In the genomic region with DNA sequence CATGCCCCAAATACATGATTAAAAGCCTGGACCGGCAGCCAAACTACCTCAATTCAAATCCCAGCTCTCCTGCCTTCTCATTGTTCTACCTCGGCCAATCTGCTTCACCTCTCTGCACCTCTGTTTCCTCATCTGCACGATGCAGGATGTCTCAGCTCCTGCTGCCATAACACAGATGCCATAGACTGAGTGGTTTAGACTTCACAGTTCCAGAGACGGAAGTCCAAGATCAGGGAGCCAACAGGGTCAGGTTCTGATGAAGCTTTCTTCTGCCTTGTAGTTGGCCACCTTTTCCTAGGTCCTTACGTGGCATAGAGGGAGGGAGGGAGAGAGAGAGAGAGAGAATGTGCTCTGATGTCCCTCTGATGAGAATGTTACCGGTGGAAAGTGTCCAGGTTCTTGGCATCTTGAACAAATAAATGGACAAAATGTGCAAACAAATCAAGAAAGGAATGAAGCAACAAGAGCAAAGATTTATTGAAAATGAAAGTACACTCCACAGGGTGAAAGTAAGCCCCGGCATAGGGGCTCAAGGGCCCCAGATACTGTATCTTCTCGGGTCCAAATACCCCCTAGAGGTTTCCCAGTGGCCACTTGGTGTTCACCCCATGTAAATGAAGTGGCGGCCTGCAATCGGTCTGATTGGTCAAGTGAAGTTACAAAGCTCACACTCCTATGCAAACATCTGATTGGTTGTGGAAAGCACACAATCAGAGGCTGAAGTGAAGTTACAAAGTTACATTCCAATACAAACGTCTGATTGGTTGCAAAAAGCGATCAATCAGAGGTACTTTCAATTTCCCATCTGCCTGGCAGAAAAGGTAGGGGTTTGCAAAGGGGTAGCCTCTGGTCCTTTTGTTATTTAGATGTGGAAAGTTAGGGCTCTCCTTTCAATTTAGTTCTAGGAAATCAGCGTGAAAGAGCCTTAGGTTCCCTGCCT, we compare ENCODE assay signal across 22 cellular contexts. TPM values are rescaled to one million over a fixed set of nuclear protein-coding genes. Genes with fewer than 3 reads are reported as not detected.
DNase-seq lines count a peak whose midpoint lies in the region; ATAC-seq, FAIRE-seq and TF ChIP-seq lines count a peak whose summit lies in the region.
"Had no signal": no experiment of that assay in that cellular context is flagged by ENCODE, and none has a peak within 500 bp of the region (broad histone marks: within the 10 kb centered on the region; RNA-seq: fewer than 3 reads in every experiment).

No MANE protein-coding gene starts in this region.

- no peak overlapping the region for H3K4me3 Mint-ChIP-seq in GM23338
- H3K4me3 Mint-ChIP-seq in endodermal cell: no peak overlapping the region
- H3K4me3 Mint-ChIP-seq: CD4-positive, alpha-beta T cell had no signal

- no peak for FAIRE-seq in endothelial cell of umbilical vein (lab: Jason Lieb, UNC)
- peak; percentile 91 for FAIRE-seq in HepG2 (lab: Jason Lieb, UNC)
- FAIRE-seq: A204.1 had no signal

- H3F3A ChIP-seq in GM23338 (replicated peaks; ENCODE audit: low read depth): no peaks in the 10 kb centered on the region

- H2BK120ac ChIP-seq in trophoblast cell (ENCODE audit: insufficient read depth, low read length, poor library complexity): no peak overlapping the region

- no peaks in the 10 kb centered on the region for H3K9me1 ChIP-seq in endothelial cell of umbilical vein (replicated peaks; ENCODE audit: control insufficient read depth, extremely low read depth, insufficient read depth, low read length)

- no peak overlapping the region for H4K91ac ChIP-seq in trophoblast cell (ENCODE audit: low read depth, low read length)

- H2AFZ ChIP-seq in GM23338 (no peak overlapping the region), endothelial cell of umbilical vein (ENCODE audit: low read depth, low read length) (peak overlapping the region; percentile 54), HepG2 (ENCODE audit: low read length) (peak overlapping the region; percentile 78), trophoblast cell (ENCODE audit: insufficient read depth, low read length, poor library complexity) (no peak overlapping the region)
- H2AFZ ChIP-seq: GM23248 had no signal

- H3K4ac ChIP-seq in trophoblast cell (ENCODE audit: low read depth, low read length): no peak overlapping the region

- H3K27ac ChIP-seq in GM23338 (ENCODE audit: low read depth) (no peak overlapping the region), endothelial cell of umbilical vein (ENCODE audit: insufficient read depth, low read depth, low read length) (no peak overlapping the region), HepG2 (ENCODE audit: extremely low read length, insufficient read depth, low read length) (peak overlapping the region; percentile 78), endodermal cell (ENCODE audit: low read depth, low read length) (no peak overlapping the region), trophoblast cell (ENCODE audit: low read depth, low read length) (no peak overlapping the region)
- H3K27ac ChIP-seq: GM23248, KMS-11 had no signal

- H2BK5ac ChIP-seq in trophoblast cell (ENCODE audit: low read depth, low read length, poor library complexity): no peak overlapping the region

- H3K9me3 Mint-ChIP-seq in GM23338 (peaks cover 58% of the 10 kb centered on the region), endodermal cell (peaks cover 53% of the 10 kb centered on the region)

- peak; percentile 87 for DNase-seq in GM23338 (ENCODE audit: low spot score)
- DNase-seq in NT2/D1 (ENCODE audit: low read depth, low spot score): peak; percentile 48
- peak; percentile 72 for DNase-seq in endothelial cell of umbilical vein (ENCODE audit: low read depth, low spot score)
- DNase-seq in HepG2 (ENCODE audit: low spot score): peak; percentile 87
- DNase-seq in endodermal cell: no peak
- no peak for DNase-seq in trophoblast cell
- DNase-seq: CD4-positive, alpha-beta T cell; DMS153; GF-D8; GM23248; NCI-H1436; NCI-H2029; NCI-H2171; NCI-H446; NCI-H69; NK-92 treated with Interleukin-12 subunit alpha and Interleukin-12 subunit beta, amount 100 ng/mL, for 24 hours; RPMI8226; SHP77 treated with DMSO at 0.1 percent for 48 hours had no signal

- H3K36me3 ChIP-seq in GM23338 (ENCODE audit: insufficient read depth): no peaks in the 10 kb centered on the region
- H3K36me3 ChIP-seq in NT2/D1 (ENCODE audit: insufficient read depth, insufficient read length, low read length): no peaks in the 10 kb centered on the region
- no peaks in the 10 kb centered on the region for H3K36me3 ChIP-seq in endothelial cell of umbilical vein (ENCODE audit: control insufficient read depth in 2 of 2, extremely low read depth in 1 of 2, insufficient read depth in 2 of 2, low read length in 2 of 2)
- no peaks in the 10 kb centered on the region for H3K36me3 ChIP-seq in HepG2 (replicated peaks in 1 of 2; ENCODE audit: control insufficient read depth in 1 of 2, insufficient read depth in 2 of 2, low read length in 2 of 2)
- H3K36me3 ChIP-seq in endodermal cell (ENCODE audit: control insufficient read depth, insufficient read depth, low read length): no peaks in the 10 kb centered on the region
- H3K36me3 ChIP-seq in trophoblast cell (ENCODE audit: control insufficient read depth in 1 of 2, insufficient read depth in 2 of 2, low read length in 2 of 2): no peaks in the 10 kb centered on the region

- H3K14ac ChIP-seq in trophoblast cell (ENCODE audit: low read length): no peak overlapping the region

- POLR2A ChIA-PET in endothelial cell of umbilical vein (lab: Charles Lee) (no interaction called here), HepG2 (lab: Yijun Ruan, JAX) (interaction anchor here (0.6 to 1.9 kb wide), 13 partner anchors 9 to 415 kb away, joined by 3 to 11 read pairs (median 4); partner anchors contain the start of gene BANP)

- TF ChIP-seq EP300 in HepG2 (IDR thresholded peaks at IDR 0.05; ENCODE audit: low read depth in 2 of 2, low read length in 2 of 2): peak in 1 of 2 experiments; percentile 28; a peak in 1 of 4 replicates
- TF ChIP-seq EP300 in HepG2 (CRISPR knock-in tag; IDR thresholded peaks at IDR 0.05; ENCODE audit: borderline replicate concordance): no peak

- in situ Hi-C loops in HepG2 (cut with HindIII; ENCODE audit: extremely low pct_ligation_motif_present, low pct_unique_long_range_greater_than_20kb): no loop called here

- no peaks in the 10 kb centered on the region for H3K27me3 ChIP-seq in GM23338 (ENCODE audit: insufficient read depth)
- H3K27me3 ChIP-seq in NT2/D1 (ENCODE audit: insufficient read depth, insufficient read length): no peaks in the 10 kb centered on the region
- H3K27me3 ChIP-seq in endothelial cell of umbilical vein (ENCODE audit: control insufficient read depth in 2 of 2, insufficient read depth in 2 of 2, low read length in 2 of 2): peaks cover 0 to 4% of the 10 kb centered on the region in 2 experiments
- H3K27me3 ChIP-seq in HepG2 (ENCODE audit: control insufficient read depth in 1 of 2, insufficient read depth in 2 of 2, low read length in 2 of 2): peaks cover 7 to 18% of the 10 kb centered on the region in 2 experiments
- H3K27me3 ChIP-seq in endodermal cell (ENCODE audit: control insufficient read depth, insufficient read depth, low read length, poor library complexity, severe bottlenecking): no peaks in the 10 kb centered on the region
- H3K27me3 ChIP-seq in trophoblast cell (ENCODE audit: insufficient read depth, low read length): no peaks in the 10 kb centered on the region

- peak; percentile 72 for ATAC-seq in GM23338
- ATAC-seq in HepG2: peak; percentile 86
- no peak for ATAC-seq in HG03135 (IDR thresholded peaks at IDR 0.05; ENCODE audit: unreplicated experiment)
- ATAC-seq in GM21619 (IDR thresholded peaks at IDR 0.05; ENCODE audit: unreplicated experiment): no peak

- H3K27ac Mint-ChIP-seq in GM23338 (no peak overlapping the region), endodermal cell (no peak overlapping the region)
- H3K27ac Mint-ChIP-seq: CD4-positive, alpha-beta T cell had no signal

- no peak for TF ChIP-seq POLR2A in endothelial cell of umbilical vein (IDR thresholded peaks at IDR 0.05; ENCODE audit: low read depth, low read length)
- peak in 1 of 2 experiments; percentile 23; a peak in 1 of 4 replicates for TF ChIP-seq POLR2A in HepG2 (IDR thresholded peaks at IDR 0.05; ENCODE audit: insufficient read depth in 1 of 2, low read depth in 2 of 2, low read length in 2 of 2)

- H3K9me3 ChIP-seq in NT2/D1 (ENCODE audit: insufficient read depth, low read length): peaks cover 58% of the 10 kb centered on the region
- no peaks in the 10 kb centered on the region for H3K9me3 ChIP-seq in endothelial cell of umbilical vein (replicated peaks; ENCODE audit: control insufficient read depth, insufficient read depth, low read length)
- H3K9me3 ChIP-seq in HepG2 (ENCODE audit: low read length): peaks cover 29% of the 10 kb centered on the region
- peaks cover 12% of the 10 kb centered on the region for H3K9me3 ChIP-seq in endodermal cell (ENCODE audit: control insufficient read depth, low read length)
- H3K9me3 ChIP-seq in trophoblast cell (ENCODE audit: insufficient read depth, low read depth, low read length): peaks cover 18% of the 10 kb centered on the region

- H3K4me1 Mint-ChIP-seq in GM23338 (peaks cover 22% of the 10 kb centered on the region), endodermal cell (no peaks in the 10 kb centered on the region)

- peaks cover 2% of the 10 kb centered on the region for H3K27me3 Mint-ChIP-seq in GM23338 (ENCODE audit: insufficient read depth, low read depth, poor library complexity)
- peaks cover 14% of the 10 kb centered on the region for H3K27me3 Mint-ChIP-seq in endodermal cell (ENCODE audit: insufficient read depth)

- H4K12ac ChIP-seq in trophoblast cell (ENCODE audit: low read depth, low read length): no peak overlapping the region

- H4K8ac ChIP-seq in trophoblast cell (ENCODE audit: low read depth, low read length): no peak overlapping the region

- no peak for TF ChIP-seq CTCF in GM23338 (conservative IDR thresholded peaks at IDR 0.05; ENCODE audit: low read depth in 2 of 2)
- TF ChIP-seq CTCF in endothelial cell of umbilical vein (IDR thresholded peaks at IDR 0.05; ENCODE audit: extremely low read depth in 1 of 2, insufficient read depth in 1 of 2, low read depth in 1 of 2, low read length in 2 of 2): no peak
- 0 out of 2 replicates have a peak, but pooled peaks have one; percentile 16 for TF ChIP-seq CTCF in HepG2 (CRISPR knock-in tag; IDR thresholded peaks at IDR 0.05)
- TF ChIP-seq CTCF in endodermal cell (conservative IDR thresholded peaks at IDR 0.05): no peak

- TF ChIP-seq RAD21 in HepG2 (CRISPR knock-in tag; IDR thresholded peaks at IDR 0.05): peak; percentile 15; the same call in 1 of the 2 replicates

- H3K4me2 ChIP-seq in GM23338 (no peak overlapping the region), endothelial cell of umbilical vein (ENCODE audit: insufficient read depth, low read length) (no peak overlapping the region), HepG2 (ENCODE audit: low read depth, low read length) (peak overlapping the region; percentile 97), trophoblast cell (ENCODE audit: low read length) (no peak overlapping the region)
- H3K4me2 ChIP-seq: KMS-11 had no signal

- H3K79me1 ChIP-seq in trophoblast cell (ENCODE audit: low read length): no peaks in the 10 kb centered on the region

- WGBS in HepG2 (ENCODE audit: low lambda C conversion rate): 3% methylated on average over 13 of the region's 13 CpGs
- 78% methylated on average over 11 to 13 of the region's 13 CpGs for WGBS in endodermal cell (ENCODE audit: insufficient coverage in 1 of 2, insufficient read length in 1 of 2), 2 experiments
- no CpG with 5 or more reads among the region's 13 CpGs for whole genome bisulfite sequencing in trophoblast cell (ENCODE audit: extremely low coverage, insufficient coverage, insufficient read length)

- no peak overlapping the region for H2AK5ac ChIP-seq in trophoblast cell (ENCODE audit: low read length)

- dilution Hi-C loops in endothelial cell of umbilical vein (cut with MboI; ENCODE audit: extremely low pct_ligation_motif_present, low sequenced_read_pairs): no loop called here

- H3K4me1 ChIP-seq in GM23338 (ENCODE audit: insufficient read depth): peaks cover 8% of the 10 kb centered on the region; the same call in 1 of the 2 replicates
- H3K4me1 ChIP-seq in NT2/D1 (ENCODE audit: insufficient read depth, insufficient read length): peaks cover 8% of the 10 kb centered on the region
- peaks cover 11% of the 10 kb centered on the region for H3K4me1 ChIP-seq in endothelial cell of umbilical vein (ENCODE audit: control insufficient read depth, extremely low read depth, insufficient read depth, low read length)
- peaks cover 75% of the 10 kb centered on the region for H3K4me1 ChIP-seq in HepG2 (ENCODE audit: insufficient read depth, low read length)
- H3K4me1 ChIP-seq in endodermal cell (ENCODE audit: control insufficient read depth, insufficient read depth, low read length): no peaks in the 10 kb centered on the region
- H3K4me1 ChIP-seq in trophoblast cell (ENCODE audit: control insufficient read depth in 1 of 2, insufficient read depth in 2 of 2, low read length in 2 of 2): no peaks in the 10 kb centered on the region

- no peak overlapping the region for H3K4me3 ChIP-seq in GM23338
- no peak overlapping the region for H3K4me3 ChIP-seq in NT2/D1 (ENCODE audit: insufficient read length, low read depth)
- no peak overlapping the region for H3K4me3 ChIP-seq in endothelial cell of umbilical vein (replicated peaks in 1 of 3; ENCODE audit: insufficient read depth in 1 of 3, low read depth in 1 of 3, low read length in 3 of 3)
- peak overlapping the region; percentile 40 to 63 (median 50) for H3K4me3 ChIP-seq in HepG2 (replicated peaks in 1 of 3; ENCODE audit: insufficient read depth in 1 of 3, low read depth in 2 of 3, low read length in 3 of 3)
- H3K4me3 ChIP-seq in endodermal cell (ENCODE audit: low read length): no peak overlapping the region
- H3K4me3 ChIP-seq in trophoblast cell (ENCODE audit: low read depth, low read length): no peak overlapping the region
- H3K4me3 ChIP-seq: GM23248 had no signal

- H3K9me2 ChIP-seq in GM23338 (ENCODE audit: insufficient read depth): no peaks in the 10 kb centered on the region

- H4K20me1 ChIP-seq in GM23338 (replicated peaks; ENCODE audit: insufficient read depth) (no peaks in the 10 kb centered on the region), endothelial cell of umbilical vein (replicated peaks; ENCODE audit: control insufficient read depth, extremely low read depth, insufficient read depth, low read length) (no peaks in the 10 kb centered on the region), HepG2 (ENCODE audit: insufficient read depth, low read length) (no peaks in the 10 kb centered on the region)

- peaks cover 22% of the 10 kb centered on the region for H3K36me3 Mint-ChIP-seq in GM23338 (ENCODE audit: low read depth)
- no peaks in the 10 kb centered on the region for H3K36me3 Mint-ChIP-seq in endodermal cell (ENCODE audit: low read depth)

- no peak overlapping the region for H3K23ac ChIP-seq in trophoblast cell (ENCODE audit: low read length)

- CTCF ChIA-PET in endothelial cell of umbilical vein (lab: Charles Lee): interaction anchor here (0.7 to 1.4 kb wide), 2 partner anchors 11 to 32 kb away, joined by 3 read pairs; no protein-coding TSS in a partner anchor
- CTCF ChIA-PET in HepG2 (lab: Yijun Ruan, JAX; ENCODE audit: low intra/inter-chr PET ratio, low total read pairs): no interaction called here

- no peak overlapping the region for H3K18ac ChIP-seq in trophoblast cell (ENCODE audit: low read length)

- intact Hi-C loops in endothelial cell of umbilical vein (cut with micrococcal nuclease): no loop called here
- intact Hi-C loops in HepG2 (cut with micrococcal nuclease; ENCODE audit: unreplicated experiment): loop anchor here (1.0 kb wide), 1 partner anchor 75 kb away; no protein-coding TSS in a partner anchor

- no peak overlapping the region for H2BK12ac ChIP-seq in trophoblast cell (ENCODE audit: low read length)

- H3K79me2 ChIP-seq in GM23338 (replicated peaks; ENCODE audit: insufficient read depth) (no peaks in the 10 kb centered on the region), endothelial cell of umbilical vein (ENCODE audit: control insufficient read depth, insufficient read depth, low read length) (no peaks in the 10 kb centered on the region), HepG2 (ENCODE audit: insufficient read depth, low read length) (no peaks in the 10 kb centered on the region), trophoblast cell (ENCODE audit: control insufficient read depth, insufficient read depth, low read length, poor library complexity) (no peaks in the 10 kb centered on the region)

- BruUV-seq in endothelial cell of umbilical vein (replicated peaks; lab: Mats Ljungman, UMichigan) (no TSS peak), HepG2 (replicated peaks; lab: Mats Ljungman, UMichigan) (no TSS peak)

- H3K9ac ChIP-seq in NT2/D1 (ENCODE audit: insufficient read length, low read depth): no peak overlapping the region
- no peak overlapping the region for H3K9ac ChIP-seq in endothelial cell of umbilical vein (replicated peaks; ENCODE audit: extremely low read depth, insufficient read depth, low read length)
- H3K9ac ChIP-seq in HepG2 (ENCODE audit: insufficient read depth, low read depth, low read length): peak overlapping the region; percentile 69
- H3K9ac ChIP-seq in endodermal cell (ENCODE audit: extremely low read depth, low read length, poor library complexity, severe bottlenecking): no peak overlapping the region
- no peak overlapping the region for H3K9ac ChIP-seq in trophoblast cell (ENCODE audit: low read length)
- H3K9ac ChIP-seq: GM23248, KMS-11 had no signal

RNA-seq across cellular contexts. Expression of gene ZCCHC14, which starts 43.3 kb away (rescaled TPM):
- 22.4 and 31.2 TPM in 2 replicates for total RNA-seq in GM23338 (2014; rRNA removed; shearing (Covaris generic))
- 6.8 and 7.6 TPM in 2 replicates for polyA plus RNA-seq in GM23338 (2016; fragmentation: Nextera tagmentation; extraction: Ambion mirVana)
- total RNA-seq in endothelial cell of umbilical vein: 30.9 and 34.0 TPM in 2 replicates
- polyA plus RNA-seq in endothelial cell of umbilical vein: 9.5 and 10.1 TPM in 2 replicates
- 7.6 and 7.7 TPM in 2 replicates for polyA plus RNA-seq in endothelial cell of umbilical vein (2011; cell fraction: cytosol; rRNA removed)
- polyA plus RNA-seq in endothelial cell of umbilical vein (2011; cell fraction: nucleus; rRNA removed): 32.1 and 36.2 TPM in 2 replicates
- polyA plus RNA-seq in endothelial cell of umbilical vein (2012): 13.0 and 16.4 TPM in 2 replicates
- 14.7 and 15.3 TPM in 2 replicates for polyA minus RNA-seq in endothelial cell of umbilical vein
- polyA minus RNA-seq in endothelial cell of umbilical vein (2011; cell fraction: cytosol; rRNA and poly(A)+ RNA removed): 19.4 TPM
- 23.9 and 24.1 TPM in 2 replicates for polyA minus RNA-seq in endothelial cell of umbilical vein (2011; cell fraction: nucleus; rRNA and poly(A)+ RNA removed)
- total RNA-seq in HepG2 (2016; rRNA removed; fragmentation: Illumina TruSeq; extraction: Trizol): 12.5 and 20.4 TPM in 2 replicates
- total RNA-seq in HepG2 (2016; cell fraction: cytosol; rRNA removed; fragmentation: Illumina TruSeq; extraction: Trizol; ENCODE audit: low read depth): 10.4 and 15.8 TPM in 2 replicates
- 11.4 and 19.2 TPM in 2 replicates for total RNA-seq in HepG2 (2016; cell fraction: insoluble cytoplasmic fraction; rRNA removed; fragmentation: Illumina TruSeq; extraction: Trizol)
- total RNA-seq in HepG2 (2016; cell fraction: membrane; rRNA removed; fragmentation: Illumina TruSeq; extraction: Trizol): 9.4 and 10.4 TPM in 2 replicates
- total RNA-seq in HepG2 (2016; cell fraction: nucleus; rRNA removed; fragmentation: Illumina TruSeq; extraction: Trizol): 21.7 and 25.2 TPM in 2 replicates
- polyA plus RNA-seq in HepG2 (2011; rRNA removed): 12.4 and 13.9 TPM in 2 replicates
- polyA plus RNA-seq in HepG2 (2011; cell fraction: cytosol; rRNA removed): 7.2 and 8.1 TPM in 2 replicates
- 44.4 and 55.9 TPM in 2 replicates for polyA plus RNA-seq in HepG2 (2011; cell fraction: nucleus; rRNA removed)
- 24.9 and 25.6 TPM in 2 replicates for polyA plus RNA-seq in HepG2 (2012)
- polyA plus RNA-seq in HepG2 (2016; cell fraction: cytosol; fragmentation: Illumina TruSeq; extraction: Trizol; ENCODE audit: low read depth): 0.75 and 0.90 TPM in 2 replicates
- polyA plus RNA-seq in HepG2 (2016; cell fraction: insoluble cytoplasmic fraction; fragmentation: Illumina TruSeq; extraction: Trizol; ENCODE audit: low read depth): 19.5 and 24.4 TPM in 2 replicates
- polyA plus RNA-seq in HepG2 (2016; cell fraction: membrane; fragmentation: Illumina TruSeq; extraction: Trizol; ENCODE audit: low read depth): 3.1 and 3.9 TPM in 2 replicates
- polyA plus RNA-seq in HepG2 (2016; cell fraction: nucleus; fragmentation: Illumina TruSeq; extraction: Trizol; ENCODE audit: insufficient read depth, low read depth): 46.5 and 48.4 TPM in 2 replicates
- 16.6 and 28.7 TPM in 2 replicates for polyA minus RNA-seq in HepG2 (2011; rRNA and poly(A)+ RNA removed; ENCODE audit: low replicate concordance)
- polyA minus RNA-seq in HepG2 (2011; cell fraction: cytosol; rRNA and poly(A)+ RNA removed): 20.6 and 23.9 TPM in 2 replicates
- 24.0 and 26.7 TPM in 2 replicates for polyA minus RNA-seq in HepG2 (2011; cell fraction: nucleus; rRNA and poly(A)+ RNA removed)
- 10 to 100 TPM; 27.3 to 33.7 TPM for total RNA-seq in endodermal cell
- 32.5 TPM for polyA plus RNA-seq in endodermal cell (2013, experiment 1 of 2)
- polyA plus RNA-seq in endodermal cell (2013, experiment 2 of 2): 30.0 TPM
- 9.7 and 10.4 TPM in 2 replicates for polyA plus RNA-seq in trophoblast cell (2013)

Comparison
In these comparisons a context has a peak if more than half of its experiments do, and no peak if none do; other contexts are left out.
1. ATAC-seq: peak in GM23338 (single experiment) and HepG2 (single experiment); none in HG03135 (single experiment) and GM21619 (single experiment).
2. DNase-seq: peak in GM23338 (single experiment), NT2/D1 (single experiment), endothelial cell of umbilical vein (single experiment) and HepG2 (single experiment); none in endodermal cell (single experiment) and trophoblast cell (0 of 2).
3. H2AFZ ChIP-seq: peak in endothelial cell of umbilical vein (single experiment) and HepG2 (single experiment); none in GM23338 (single experiment) and trophoblast cell (single experiment).
4. H3K4me3 ChIP-seq: peak in HepG2 (3 of 3); none in GM23338 (single experiment), NT2/D1 (single experiment), endothelial cell of umbilical vein (0 of 3), endodermal cell (single experiment) and trophoblast cell (single experiment).